9 cellular contexts compared by ENCODE assay signal in genomic region chr2:127143851-127144782, GRCh38. TPM values are rescaled to one million over a fixed set of nuclear protein-coding genes. Genes with fewer than 3 reads are reported as not detected.
DNase-seq lines count a peak whose midpoint lies in the region; ATAC-seq, FAIRE-seq and TF ChIP-seq lines count a peak whose summit lies in the region.
"Had no signal": no experiment of that assay in that cellular context is flagged by ENCODE, and none has a peak within 500 bp of the region (broad histone marks: within the 10 kb centered on the region; RNA-seq: fewer than 3 reads in every experiment).

No MANE protein-coding gene starts in this region.

- H3K79me2 ChIP-seq in astrocyte (ENCODE audit: insufficient read depth, low read length) = no peaks in the 10 kb centered on the region

- H3K36me3 ChIP-seq in astrocyte (ENCODE audit: insufficient read depth, low read length) (no peaks in the 10 kb centered on the region), left ventricle myocardium inferior (no peaks in the 10 kb centered on the region)
- H3K36me3 ChIP-seq: HAP-1 had no signal

- H3K36me3 Mint-ChIP-seq in astrocyte (ENCODE audit: low read depth, unreplicated experiment) (peaks cover 2% of the 10 kb centered on the region), glutamatergic neuron (ENCODE audit: unreplicated experiment) (peaks cover 11% of the 10 kb centered on the region), progenitor cell of endocrine pancreas (ENCODE audit: insufficient read depth) (peaks cover 2% of the 10 kb centered on the region)

- peak overlapping the region; percentile 72 for H2AFZ ChIP-seq in astrocyte (ENCODE audit: low read depth, low read length)

- H3K27me3 ChIP-seq in astrocyte (ENCODE audit: insufficient read depth, low read length) = no peaks in the 10 kb centered on the region
- H3K27me3 ChIP-seq in left ventricle myocardium inferior (ENCODE audit: low read depth) = peaks cover 30% of the 10 kb centered on the region

- H3K9me3 ChIP-seq in astrocyte (ENCODE audit: insufficient read depth, low read depth, low read length) (no peaks in the 10 kb centered on the region), left ventricle myocardium inferior (replicated peaks) (peaks cover 2% of the 10 kb centered on the region)

- ATAC-seq in GM19324 (IDR thresholded peaks at IDR 0.05; ENCODE audit: low FRiP score, unreplicated experiment) = no peak

- H3K9me3 Mint-ChIP-seq in astrocyte (ENCODE audit: unreplicated experiment) (peaks cover 9% of the 10 kb centered on the region), glutamatergic neuron (ENCODE audit: unreplicated experiment) (peaks cover 6% of the 10 kb centered on the region), progenitor cell of endocrine pancreas (ENCODE audit: low read depth) (peaks cover 8% of the 10 kb centered on the region)

- H3K27me3 Mint-ChIP-seq in astrocyte (ENCODE audit: low read depth, unreplicated experiment) (no peaks in the 10 kb centered on the region), glutamatergic neuron (ENCODE audit: unreplicated experiment) (peaks cover 3% of the 10 kb centered on the region), progenitor cell of endocrine pancreas (peaks cover 11% of the 10 kb centered on the region)

- H3K9ac ChIP-seq in astrocyte (ENCODE audit: low read length) = peak overlapping the region; percentile 38

- H3K4me1 ChIP-seq in astrocyte (ENCODE audit: insufficient read depth, low read length) (peaks cover 43% of the 10 kb centered on the region), left ventricle myocardium inferior (peaks cover 28% of the 10 kb centered on the region)
- H3K4me1 ChIP-seq: HAP-1 had no signal

- intact Hi-C loops in left ventricle myocardium inferior (cut with micrococcal nuclease) = no loop called here

- H3K27ac Mint-ChIP-seq in astrocyte (ENCODE audit: unreplicated experiment) (peak overlapping the region; percentile 92), glutamatergic neuron (ENCODE audit: unreplicated experiment) (no peak overlapping the region), progenitor cell of endocrine pancreas (no peak overlapping the region)

- no peaks in the 10 kb centered on the region for H4K20me1 ChIP-seq in astrocyte (ENCODE audit: insufficient read depth, low read length)

- H3K4me1 Mint-ChIP-seq in astrocyte (ENCODE audit: low read depth, unreplicated experiment) (peaks cover 30% of the 10 kb centered on the region), glutamatergic neuron (ENCODE audit: low read depth, unreplicated experiment) (no peaks in the 10 kb centered on the region), progenitor cell of endocrine pancreas (ENCODE audit: low read depth) (no peaks in the 10 kb centered on the region)

- DNase-seq in ELR (ENCODE audit: low read depth) (peak; percentile 82), astrocyte (ENCODE audit: low read depth) (peak; percentile 61), left ventricle myocardium inferior (no peak), renal cortical epithelial cell (ENCODE audit: low read depth) (peak; percentile 74), glutamatergic neuron (no peak), progenitor cell of endocrine pancreas (ENCODE audit: low spot score, unreplicated experiment) (no peak), 8988T (no peak)

- H3K27ac ChIP-seq in astrocyte (ENCODE audit: low read depth, low read length) (peak overlapping the region; percentile 64), left ventricle myocardium inferior (replicated peaks) (peak overlapping the region; percentile 51)

- H3K4me3 Mint-ChIP-seq in astrocyte (ENCODE audit: unreplicated experiment) (no peak overlapping the region), glutamatergic neuron (ENCODE audit: unreplicated experiment) (no peak overlapping the region), progenitor cell of endocrine pancreas (ENCODE audit: low read depth) (no peak overlapping the region)

- peak overlapping the region; percentile 47 for H3K4me2 ChIP-seq in astrocyte (ENCODE audit: low read length)

- no peak overlapping the region for H3K4me3 ChIP-seq in astrocyte (ENCODE audit: insufficient read depth, low read depth, low read length)
- H3K4me3 ChIP-seq in left ventricle myocardium inferior = no peak overlapping the region
- H3K4me3 ChIP-seq: HAP-1 had no signal

- FAIRE-seq in astrocyte (lab: Jason Lieb, UNC) = peak; percentile 65

- TF ChIP-seq CTCF in astrocyte (IDR thresholded peaks at IDR 0.05; ENCODE audit: insufficient read depth, low read depth, low read length) = no peak
- TF ChIP-seq CTCF in left ventricle myocardium inferior (IDR thresholded peaks at IDR 0.05; ENCODE audit: borderline replicate concordance) = no peak
- TF ChIP-seq CTCF in glutamatergic neuron (IDR thresholded peaks at IDR 0.05; ENCODE audit: partially characterized antibody, unreplicated experiment) = no peak
- no peak for TF ChIP-seq CTCF in progenitor cell of endocrine pancreas (IDR thresholded peaks at IDR 0.05; ENCODE audit: unreplicated experiment)

RNA-seq across cellular contexts. Expression of gene BIN1, which starts 37.2 kb away (rescaled TPM):
- total RNA-seq in astrocyte = 50.2 and 51.0 TPM in 2 replicates
- 15.8 TPM for total RNA-seq in left ventricle myocardium inferior
- total RNA-seq in renal cortical epithelial cell = 88.0 and 201 TPM in 2 replicates
- total RNA-seq in glutamatergic neuron (ENCODE audit: unreplicated experiment) = 176 TPM
- 65.5 and 66.0 TPM in 2 replicates for total RNA-seq in progenitor cell of endocrine pancreas

Comparison
In these comparisons a context has a peak if more than half of its experiments do, and no peak if none do; other contexts are left out.
1. DNase-seq: peak in ELR (single experiment), astrocyte (single experiment) and renal cortical epithelial cell (single experiment); none in left ventricle myocardium inferior (single experiment), glutamatergic neuron (single experiment), progenitor cell of endocrine pancreas (single experiment) and 8988T (single experiment).